ENCODE assay signal across 8 cellular contexts in the genomic region with DNA sequence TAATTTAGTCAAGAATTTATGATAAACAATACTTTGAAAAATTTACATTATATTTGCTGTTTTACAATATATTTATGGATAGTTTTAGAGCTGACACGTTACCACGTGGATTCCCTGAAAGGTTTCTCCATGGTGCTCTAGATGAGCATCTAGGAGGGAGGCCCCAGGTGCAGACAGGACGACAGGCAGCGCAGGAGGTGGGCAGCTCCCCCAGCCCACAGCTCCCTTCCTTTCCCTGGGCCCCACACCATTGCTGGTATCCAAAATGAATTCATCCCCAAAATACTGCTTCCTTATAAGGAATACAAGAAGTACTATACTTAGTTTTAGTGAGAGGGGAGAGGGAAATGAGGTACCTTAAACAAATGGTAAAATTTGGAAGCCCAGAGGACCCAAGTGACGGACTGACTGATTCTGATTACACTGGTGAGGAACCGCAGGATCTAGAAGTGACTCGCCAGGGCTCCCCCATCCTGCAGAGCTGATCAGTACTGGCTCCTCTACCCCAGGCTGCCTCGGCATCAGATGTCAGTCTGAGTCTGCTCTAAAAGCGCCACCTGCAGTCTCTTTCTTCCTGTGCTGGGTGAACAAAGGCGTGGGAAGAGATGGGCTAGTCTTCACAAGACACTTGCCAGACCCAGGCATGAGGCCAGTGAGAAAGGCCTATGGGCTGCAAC.
DNase-seq lines count a peak whose midpoint lies in the region; ATAC-seq and TF ChIP-seq lines count a peak whose summit lies in the region.

No MANE protein-coding gene starts in this region.

- DNase-seq in Daoy (ENCODE audit: low read depth) = peak; percentile 40
- no peak for DNase-seq in RWPE2 (ENCODE audit: low spot score)
- peak; percentile 77 for DNase-seq in activated naive CD4-positive, alpha-beta T cell treated with anti-CD3 and anti-CD28 coated beads, Interleukin-2, amount 10 ng/mL, durations not matched to agents 7 days and 5 days
- DNase-seq in left colon = peak; percentile 30 to 39
- peak in 5 of 6 experiments; percentile 13 to 49 (median 30) for DNase-seq in stimulated activated naive CD4-positive, alpha-beta T cell (lab: John Stamatoyannopoulos, UW)
- no peak for DNase-seq in SHP77 treated with DMSO at 0.1 percent for 48 hours (lab: John Stamatoyannopoulos, UW)

- no peaks in the 10 kb centered on the region for H3K27me3 Mint-ChIP-seq in activated naive CD4-positive, alpha-beta T cell treated with anti-CD3 and anti-CD28 coated beads, Interleukin-2, amount 10 ng/mL, durations not matched to agents 7 days and 5 days

- no peaks in the 10 kb centered on the region for H3K9me3 Mint-ChIP-seq in activated naive CD4-positive, alpha-beta T cell treated with anti-CD3 and anti-CD28 coated beads, Interleukin-2, amount 10 ng/mL, durations not matched to agents 7 days and 5 days

- peak overlapping the region; percentile 83 for H3K27ac Mint-ChIP-seq in activated naive CD4-positive, alpha-beta T cell treated with anti-CD3 and anti-CD28 coated beads, Interleukin-2, amount 10 ng/mL, durations not matched to agents 7 days and 5 days

- intact Hi-C loops in left colon (cut with DNase I, micrococcal nuclease) = no loop called here

- H3K9ac ChIP-seq in HUES48 (ENCODE audit: low read depth, low read length) = no peak overlapping the region

- H3K36me3 Mint-ChIP-seq in activated naive CD4-positive, alpha-beta T cell treated with anti-CD3 and anti-CD28 coated beads, Interleukin-2, amount 10 ng/mL, durations not matched to agents 7 days and 5 days = no peaks in the 10 kb centered on the region

- peaks cover 7% of the 10 kb centered on the region; the same call in 1 of the 2 replicates for H3K4me1 ChIP-seq in HUES48 (ENCODE audit: control insufficient read depth, insufficient read depth, low read length)
- H3K4me1 ChIP-seq in RWPE2 (ENCODE audit: insufficient read depth, poor library complexity, severe bottlenecking) = no peaks in the 10 kb centered on the region

- H3K27ac ChIP-seq in HUES48 (ENCODE audit: low read depth, low read length) (peak overlapping the region; percentile 68), RWPE2 (ENCODE audit: poor library complexity, severe bottlenecking) (no peak overlapping the region)

- H3K36me3 ChIP-seq in HUES48 (ENCODE audit: control insufficient read depth, insufficient read depth, low read length) = peaks cover 63% of the 10 kb centered on the region
- H3K36me3 ChIP-seq in RWPE2 (ENCODE audit: low read depth) = peaks cover 96% of the 10 kb centered on the region

- ATAC-seq in GM21529 (IDR thresholded peaks at IDR 0.05; ENCODE audit: unreplicated experiment) (peak; percentile 94), RWPE2 (ENCODE audit: low read depth) (peak; percentile 64), left colon (peak; percentile 18)

- H3K9me3 ChIP-seq in HUES48 (ENCODE audit: control insufficient read depth, insufficient read depth, low read length) (no peaks in the 10 kb centered on the region), RWPE2 (ENCODE audit: severe bottlenecking) (no peaks in the 10 kb centered on the region)

- peaks cover 18% of the 10 kb centered on the region for H3K4me1 Mint-ChIP-seq in activated naive CD4-positive, alpha-beta T cell treated with anti-CD3 and anti-CD28 coated beads, Interleukin-2, amount 10 ng/mL, durations not matched to agents 7 days and 5 days

- no peak overlapping the region for H3K4me3 ChIP-seq in HUES48 (ENCODE audit: low read depth, low read length)
- H3K4me3 ChIP-seq in RWPE2 (ENCODE audit: severe bottlenecking) = no peak overlapping the region

- peak; percentile 19 for TF ChIP-seq CTCF in RWPE2 (IDR thresholded peaks at IDR 0.05; ENCODE audit: poor library complexity, severe bottlenecking)

- H3K27me3 ChIP-seq in HUES48 (ENCODE audit: control insufficient read depth, insufficient read depth, low read length) = no peaks in the 10 kb centered on the region
- H3K27me3 ChIP-seq in RWPE2 (ENCODE audit: insufficient read depth, poor library complexity, severe bottlenecking) = no peaks in the 10 kb centered on the region

- no peak overlapping the region for H3K4me3 Mint-ChIP-seq in activated naive CD4-positive, alpha-beta T cell treated with anti-CD3 and anti-CD28 coated beads, Interleukin-2, amount 10 ng/mL, durations not matched to agents 7 days and 5 days

- CTCF ChIA-PET in activated naive CD4-positive, alpha-beta T cell treated with anti-CD3 and anti-CD28 coated beads, Interleukin-2, amount 10 ng/mL, durations not matched to agents 7 days and 5 days (lab: Charles Lee) = interaction anchor here (0.7 to 8.7 kb wide), 6 partner anchors 10 to 662 kb away, joined by 3 to 101 read pairs (median 4); no protein-coding TSS in a partner anchor

Comparison
In these comparisons a context has a peak if more than half of its experiments do, and no peak if none do; other contexts are left out.
1. DNase-seq: peak in Daoy (single experiment), activated naive CD4-positive, alpha-beta T cell treated with anti-CD3 and anti-CD28 coated beads, Interleukin-2, amount 10 ng/mL, durations not matched to agents 7 days and 5 days (single experiment), left colon (2 of 2) and stimulated activated naive CD4-positive, alpha-beta T cell (5 of 6); none in RWPE2 (single experiment) and SHP77 treated with DMSO at 0.1 percent for 48 hours (single experiment).
2. ATAC-seq: peak in every context shown above with its lines; median percentile 94 in GM21529; 64 in RWPE2; 18 in left colon.